Comparison of ENCODE assay signal across 8 cellular contexts in genomic region chr20:59149678-59150504, GRCh38. TPM values are rescaled to one million over a fixed set of nuclear protein-coding genes. Genes with fewer than 3 reads are reported as not detected.
DNase-seq lines count a peak whose midpoint lies in the region; ATAC-seq and TF ChIP-seq lines count a peak whose summit lies in the region.

No MANE protein-coding gene starts in this region.

- H3K9me3 ChIP-seq in heart right ventricle, result no peaks in the 10 kb centered on the region

- intact Hi-C loops in heart right ventricle (cut with DNase I), result no loop called here

- DNase-seq in activated CD8-positive, alpha-beta memory T cell treated with anti-CD3 and anti-CD28 coated beads for 24 hours, result peak; percentile 77
- peak; percentile 43 to 72 for DNase-seq in heart right ventricle
- peak; percentile 73 for DNase-seq in stimulated activated CD8-positive, alpha-beta memory T cell treated with anti-CD3 and anti-CD28 coated beads, Interleukin-4, amount 100 ng/mL, for 48 hours
- no peak for DNase-seq in GM13976 (ENCODE audit: low spot score)
- DNase-seq in medulla oblongata (ENCODE audit: extremely low spot score), result no peak
- no peak for DNase-seq in putamen (ENCODE audit: low spot score)
- no peak for DNase-seq in superior temporal gyrus (ENCODE audit: extremely low spot score)

- peak; percentile 75 for ATAC-seq in HG03354 (IDR thresholded peaks at IDR 0.05; ENCODE audit: poor library complexity, severe bottlenecking, unreplicated experiment)
- ATAC-seq in heart right ventricle, result peak; percentile 19 to 73 (median 54)

- H3K4me3 ChIP-seq in heart right ventricle, result no peak overlapping the region

- in situ Hi-C loops in GM13976 (cut with MboI; ENCODE audit: low sequenced_read_pairs, unreplicated experiment), result no loop called here

- TF ChIP-seq CTCF in heart right ventricle (IDR thresholded peaks at IDR 0.05) (no peak), GM13976 (IDR thresholded peaks at IDR 0.05; ENCODE audit: borderline replicate concordance, control extremely low read depth, extremely low read depth, insufficient read depth, missing control alignments) (no peak)

- H3K27ac ChIP-seq in heart right ventricle, result peak overlapping the region in 8 of 10 donors; percentile 18 to 82 (median 71)

- WGBS in heart right ventricle, 2 donors, result 43 to 50% methylated on average over 18 of the region's 18 CpGs

- H3K27me3 ChIP-seq in heart right ventricle, result no peaks in the 10 kb centered on the region

- peaks cover 4 to 83% (median 45%) of the 10 kb centered on the region in 9 donors for H3K4me1 ChIP-seq in heart right ventricle

- H3K36me3 ChIP-seq in heart right ventricle, result no peaks in the 10 kb centered on the region

RNA-seq across cellular contexts. Expression of gene ZNF831, which starts 13.7 kb away (rescaled TPM):
- under 1 TPM in 9 of 10 donors, not detected in 1; 0.02 to 0.72 (median 0.17) TPM for total RNA-seq in heart right ventricle
- polyA plus RNA-seq in heart right ventricle, result under 1 TPM; 0.01 to 0.07 TPM

Comparison
In these comparisons a context has a peak if more than half of its experiments do, and no peak if none do; other contexts are left out.
1. DNase-seq: peak in activated CD8-positive, alpha-beta memory T cell treated with anti-CD3 and anti-CD28 coated beads for 24 hours (single experiment), heart right ventricle (2 of 2) and stimulated activated CD8-positive, alpha-beta memory T cell treated with anti-CD3 and anti-CD28 coated beads, Interleukin-4, amount 100 ng/mL, for 48 hours (single experiment); none in GM13976 (single experiment), medulla oblongata (single experiment), putamen (single experiment) and superior temporal gyrus (single experiment).